8 cellular contexts compared by ENCODE assay signal in the genomic region with DNA sequence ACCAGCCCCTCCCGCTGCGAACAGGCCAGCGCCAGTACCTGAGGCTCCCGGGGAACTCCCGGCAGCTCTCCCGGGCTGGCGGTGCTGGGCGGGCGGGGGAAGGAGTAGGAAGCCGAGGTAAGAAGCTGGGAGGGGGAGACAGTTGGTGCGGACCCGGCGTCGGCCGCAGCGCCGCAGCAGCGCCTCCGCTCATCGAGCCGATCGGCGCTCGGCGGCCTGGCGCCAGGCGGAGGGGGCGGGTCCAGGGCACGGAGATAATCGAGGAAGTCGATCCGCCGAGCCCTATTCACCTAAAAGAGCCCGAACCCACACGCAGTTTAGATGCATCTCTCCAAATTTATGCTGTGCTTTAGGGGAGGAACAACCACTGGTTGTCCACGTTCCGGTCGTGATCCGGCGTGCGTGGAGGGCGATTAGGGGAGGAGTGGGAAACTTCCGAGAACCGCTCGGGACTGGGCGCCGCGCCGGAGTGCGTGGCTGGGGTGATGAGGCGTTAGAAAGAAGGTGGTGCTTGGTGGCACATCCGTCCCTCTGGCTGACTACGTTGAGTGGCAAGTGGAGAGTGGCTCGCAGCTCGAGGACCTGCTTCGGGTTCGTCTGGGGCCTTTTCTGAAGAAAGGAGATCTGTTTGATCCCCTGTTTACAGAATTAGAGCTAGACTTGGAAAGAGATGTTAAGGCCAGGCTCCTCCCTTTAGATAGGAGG. TPM values are rescaled to one million over a fixed set of nuclear protein-coding genes. Genes with fewer than 3 reads are reported as not detected.
DNase-seq lines count a peak whose midpoint lies in the region; ATAC-seq and TF ChIP-seq lines count a peak whose summit lies in the region.

A gene with protein sequence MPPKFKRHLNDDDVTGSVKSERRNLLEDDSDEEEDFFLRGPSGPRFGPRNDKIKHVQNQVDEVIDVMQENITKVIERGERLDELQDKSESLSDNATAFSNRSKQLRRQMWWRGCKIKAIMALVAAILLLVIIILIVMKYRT (minus strand): TSS at position 194 of the 705 bp plus-strand sequence. CDS start 3,651 bp downstream, outside the sequence.

- H3K27ac ChIP-seq in angular gyrus (ENCODE audit: low read depth, low read length): peak within 1 kb of the TSS; percentile 95
- H3K27ac ChIP-seq in psoas muscle: peak within 1 kb of the TSS; percentile 98

- H3K4me1 ChIP-seq in psoas muscle: peaks cover 35% of the 10 kb centered on the region

- TF ChIP-seq CTCF in psoas muscle (IDR thresholded peaks at IDR 0.05): no peak

- H3K4me3 ChIP-seq in psoas muscle: peak within 1 kb of the TSS; percentile 79

- peaks cover 0 to 17% of the 10 kb centered on the region in 2 donors for H3K36me3 ChIP-seq in psoas muscle (ENCODE audit: insufficient read depth in 1 of 2, low read depth in 1 of 2)

- no peaks in the 10 kb centered on the region for H3K27me3 ChIP-seq in psoas muscle (ENCODE audit: insufficient read depth in 3 of 3, low read length in 2 of 3)

- H3K9me3 ChIP-seq in psoas muscle: no peaks in the 10 kb centered on the region

- peak; percentile 81 for DNase-seq in NCI-H1694 (lab: John Stamatoyannopoulos, UW)
- peak; percentile 69 to 94 (median 80) for DNase-seq in T-helper 2 cell
- peak; percentile 92 for DNase-seq in left ventricle myocardium superior
- peak; percentile 90 to 94 for DNase-seq in psoas muscle
- peak; percentile 93 for DNase-seq in ureter (ENCODE audit: low spot score)

- 0 to 1% (median 0%) methylated on average over 55 to 57 of the region's 57 CpGs for WGBS in psoas muscle, 3 donors

- peak; percentile 90 for ATAC-seq in GM18502 (IDR thresholded peaks at IDR 0.05; ENCODE audit: poor library complexity, unreplicated experiment)
- ATAC-seq in HG02870 (IDR thresholded peaks at IDR 0.05; ENCODE audit: unreplicated experiment): peak; percentile 83
- peak; percentile 95 for ATAC-seq in left ventricle myocardium superior
- ATAC-seq in psoas muscle: peak; percentile 88 to 91 (median 89)

- intact Hi-C loops in left ventricle myocardium superior (cut with micrococcal nuclease): loop anchor here (5.0 kb wide), 1 partner anchor 35 kb away; no protein-coding TSS in a partner anchor
- intact Hi-C loops in psoas muscle (cut with DNase I): loop anchor here (2.0 to 10.0 kb wide), 4 partner anchors 39 to 255 kb away; a partner anchor contains a TSS

RNA-seq across cellular contexts. Expression of the gene that starts here (rescaled TPM):
- 11.4 TPM for total RNA-seq in left ventricle myocardium superior
- 10 to 100 TPM in 1 of 4 donors, 1 to 10 TPM in 3; 5.7 to 10.3 (median 7.9) TPM for total RNA-seq in psoas muscle
- polyA plus RNA-seq in psoas muscle: 10 to 100 TPM in 1 of 3 donors, 1 to 10 TPM in 2; 4.6 to 11.3 (median 5.6) TPM
- 16.3 TPM for total RNA-seq in ureter

Comparison
In these comparisons a context has a peak if more than half of its experiments do, and no peak if none do; other contexts are left out.
1. Peak in every context shown above with its lines: DNase-seq, ATAC-seq, H3K4me3 ChIP-seq and H3K27ac ChIP-seq.